ENCODE assay signal across 17 cellular contexts in the genomic region with DNA sequence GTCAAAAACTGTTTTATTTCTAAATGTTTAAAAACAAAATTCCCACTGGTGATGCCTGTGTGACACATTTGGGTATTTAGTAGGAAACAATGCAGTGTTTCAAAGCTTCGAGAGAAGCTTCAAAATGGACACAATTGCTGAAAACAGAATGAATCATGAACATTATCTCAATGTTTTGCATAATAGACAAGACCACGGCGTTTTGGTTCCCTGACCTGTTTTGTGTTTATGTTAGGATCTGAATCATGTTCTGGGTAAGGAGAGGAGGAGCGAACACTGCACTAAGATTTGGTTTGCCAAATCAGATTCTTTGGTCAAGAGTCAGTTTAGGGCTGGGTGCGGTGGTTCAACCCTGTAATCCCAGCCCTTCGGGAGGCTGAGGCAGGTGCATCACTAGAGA. TPM values are rescaled to one million over a fixed set of nuclear protein-coding genes. Genes with fewer than 3 reads are reported as not detected.
A peak's percentile ranks its signal among the peaks of the same experiment; 100 is the strongest.
DNase-seq lines count a peak whose midpoint lies in the region; ATAC-seq and TF ChIP-seq lines count a peak whose summit lies in the region.
"Had no signal": no experiment of that assay in that cellular context is flagged by ENCODE, and none has a peak within 500 bp of the region (broad histone marks: within the 10 kb centered on the region; RNA-seq: fewer than 3 reads in every experiment).

No MANE protein-coding gene starts in this region.

- intact Hi-C loops in OCI-LY7 (cut with micrococcal nuclease; ENCODE audit: unreplicated experiment), result no loop called here

- no peaks in the 10 kb centered on the region for H3K4me1 Mint-ChIP-seq in stimulated activated effector memory CD8-positive, alpha-beta T cell treated with anti-CD3 and anti-CD28 coated beads, Interleukin-12 subunit alpha, Interleukin-12 subunit beta, amount 100 ng/mL, for 72 hours
- H3K4me1 Mint-ChIP-seq: CD14-positive monocyte, immature natural killer cell had no signal

- H3K9me2 ChIP-seq in OCI-LY7 (ENCODE audit: insufficient read depth, low read length), result no peaks in the 10 kb centered on the region

- no peaks in the 10 kb centered on the region for H3K79me2 ChIP-seq in OCI-LY7 (ENCODE audit: insufficient read depth, low read depth, low read length)

- DNase-seq in EL (peak; percentile 74), adipocyte (ENCODE audit: low read depth) (peak; percentile 44), fibroblast of mammary gland (ENCODE audit: low read depth) (peak; percentile 89), renal cortical epithelial cell (ENCODE audit: low read depth) (peak; percentile 6), OCI-LY7 (ENCODE audit: low spot score) (no peak), foreskin melanocyte (no peak)
- DNase-seq in stimulated activated effector memory CD8-positive, alpha-beta T cell treated with anti-CD3 and anti-CD28 coated beads, Interleukin-12 subunit alpha, Interleukin-12 subunit beta, amount 100 ng/mL, for 72 hours (ENCODE audit: low spot score in 2 of 2), result no peak
- DNase-seq in stimulated activated CD4-positive, alpha-beta T cell treated with anti-CD3 and anti-CD28 coated beads, Interleukin-2, amount 100 ng/mL, for 24 hours, result no peak
- DNase-seq: colonic mucosa; gastrocnemius medialis; immature natural killer cell; NCI-H69; Peyer's patch; stimulated activated CD8-positive, alpha-beta memory T cell treated with anti-CD3 and anti-CD28 coated beads, Interleukin-4, amount 100 ng/mL, for 48 hours; upper lobe of left lung had no signal

- no peaks in the 10 kb centered on the region for H3K27me3 ChIP-seq in adipocyte (replicated peaks; ENCODE audit: control insufficient read depth, insufficient read depth, low read length)
- H3K27me3 ChIP-seq: colonic mucosa, gastrocnemius medialis, Peyer's patch, upper lobe of left lung had no signal

- no TSS peak for BruUV-seq in OCI-LY7 (replicated peaks; lab: Mats Ljungman, UMichigan)

- POLR2A ChIA-PET in OCI-LY7 (lab: Charles Lee), result no interaction called here

- no peak overlapping the region for H3K4me2 ChIP-seq in OCI-LY7 (ENCODE audit: low read length)

- H3K4me3 ChIP-seq in adipocyte (ENCODE audit: low read length) (no peak overlapping the region), fibroblast of mammary gland (ENCODE audit: control insufficient read depth, low read depth, low read length) (no peak overlapping the region), OCI-LY7 (ENCODE audit: low read depth, low read length, poor library complexity, severe bottlenecking) (no peak overlapping the region)
- H3K4me3 ChIP-seq: colonic mucosa, gastrocnemius medialis, Peyer's patch, upper lobe of left lung had no signal

- TF ChIP-seq CTCF in fibroblast of mammary gland (conservative IDR thresholded peaks at IDR 0.05; ENCODE audit: control insufficient read depth, insufficient read depth, low read depth, low read length) (no peak), OCI-LY7 (conservative IDR thresholded peaks at IDR 0.05; ENCODE audit: low read length) (no peak)

- CTCF ChIA-PET in OCI-LY7 (lab: Charles Lee; ENCODE audit: unreplicated experiment), result no interaction called here

- peaks cover 3% of the 10 kb centered on the region for H3K36me3 ChIP-seq in adipocyte (ENCODE audit: control insufficient read depth, insufficient read depth, low read length, severe bottlenecking)
- H3K36me3 ChIP-seq in OCI-LY7 (ENCODE audit: insufficient read depth, low read length), result no peaks in the 10 kb centered on the region
- H3K36me3 ChIP-seq: colonic mucosa had no signal

- H3K9me3 ChIP-seq in adipocyte (ENCODE audit: control insufficient read depth, low read length) (no peaks in the 10 kb centered on the region), OCI-LY7 (ENCODE audit: low read length) (no peaks in the 10 kb centered on the region)
- H3K9me3 ChIP-seq: colonic mucosa, gastrocnemius medialis, Peyer's patch, upper lobe of left lung had no signal

- H3K9me3 Mint-ChIP-seq in stimulated activated effector memory CD8-positive, alpha-beta T cell treated with anti-CD3 and anti-CD28 coated beads, Interleukin-12 subunit alpha, Interleukin-12 subunit beta, amount 100 ng/mL, for 72 hours, result no peaks in the 10 kb centered on the region
- H3K9me3 Mint-ChIP-seq: immature natural killer cell had no signal

- H3K27ac Mint-ChIP-seq in stimulated activated effector memory CD8-positive, alpha-beta T cell treated with anti-CD3 and anti-CD28 coated beads, Interleukin-12 subunit alpha, Interleukin-12 subunit beta, amount 100 ng/mL, for 72 hours, result no peak overlapping the region
- H3K27ac Mint-ChIP-seq: activated naive CD8-positive, alpha-beta T cell; CD14-positive monocyte; immature natural killer cell had no signal

- no peak overlapping the region for H3K9ac ChIP-seq in adipocyte (ENCODE audit: low read length)

- no peak overlapping the region for H3K4me3 Mint-ChIP-seq in stimulated activated effector memory CD8-positive, alpha-beta T cell treated with anti-CD3 and anti-CD28 coated beads, Interleukin-12 subunit alpha, Interleukin-12 subunit beta, amount 100 ng/mL, for 72 hours
- H3K4me3 Mint-ChIP-seq: activated naive CD8-positive, alpha-beta T cell; CD14-positive monocyte; immature natural killer cell had no signal

- no peaks in the 10 kb centered on the region for H3K36me3 Mint-ChIP-seq in stimulated activated effector memory CD8-positive, alpha-beta T cell treated with anti-CD3 and anti-CD28 coated beads, Interleukin-12 subunit alpha, Interleukin-12 subunit beta, amount 100 ng/mL, for 72 hours

- H2AFZ ChIP-seq in OCI-LY7 (ENCODE audit: low read length), result no peak overlapping the region

- H4K20me1 ChIP-seq in OCI-LY7 (ENCODE audit: insufficient read depth, low read length), result no peaks in the 10 kb centered on the region

- no peak for ATAC-seq in stimulated activated effector memory CD8-positive, alpha-beta T cell treated with anti-CD3 and anti-CD28 coated beads, Interleukin-12 subunit alpha, Interleukin-12 subunit beta, amount 100 ng/mL, for 72 hours
- ATAC-seq: gastrocnemius medialis had no signal

- H3K4me1 ChIP-seq in adipocyte (ENCODE audit: control insufficient read depth, insufficient read depth, low read length), result no peaks in the 10 kb centered on the region
- no peaks in the 10 kb centered on the region for H3K4me1 ChIP-seq in OCI-LY7 (ENCODE audit: insufficient read depth, low read length, poor library complexity, severe bottlenecking)
- H3K4me1 ChIP-seq: colonic mucosa, gastrocnemius medialis, Peyer's patch, upper lobe of left lung had no signal

- no peak overlapping the region for H3K27ac ChIP-seq in OCI-LY7 (ENCODE audit: low read depth, low read length, poor library complexity, severe bottlenecking)
- H3K27ac ChIP-seq: colonic mucosa, gastrocnemius medialis, Peyer's patch, upper lobe of left lung had no signal

RNA-seq across cellular contexts. Expression of a gene that starts 42.2 kb away (rescaled TPM):
- total RNA-seq in renal cortical epithelial cell (10.2 and 31.1 TPM in 2 replicates), OCI-LY7 (2022) (6.1 and 10.2 TPM in 2 replicates)
- total RNA-seq in OCI-LY7 (2014; rRNA removed; shearing (Covaris generic)), result 6.7 and 6.9 TPM in 2 replicates

Comparison
In these comparisons a context has a peak if more than half of its experiments do, and no peak if none do; other contexts are left out.
1. DNase-seq: peak in EL (single experiment), adipocyte (single experiment), fibroblast of mammary gland (single experiment) and renal cortical epithelial cell (single experiment); none in OCI-LY7 (single experiment), foreskin melanocyte (single experiment), stimulated activated effector memory CD8-positive, alpha-beta T cell treated with anti-CD3 and anti-CD28 coated beads, Interleukin-12 subunit alpha, Interleukin-12 subunit beta, amount 100 ng/mL, for 72 hours (0 of 2) and stimulated activated CD4-positive, alpha-beta T cell treated with anti-CD3 and anti-CD28 coated beads, Interleukin-2, amount 100 ng/mL, for 24 hours (0 of 2).